Comparison of ENCODE assay signal across 28 cellular contexts in the genomic region with DNA sequence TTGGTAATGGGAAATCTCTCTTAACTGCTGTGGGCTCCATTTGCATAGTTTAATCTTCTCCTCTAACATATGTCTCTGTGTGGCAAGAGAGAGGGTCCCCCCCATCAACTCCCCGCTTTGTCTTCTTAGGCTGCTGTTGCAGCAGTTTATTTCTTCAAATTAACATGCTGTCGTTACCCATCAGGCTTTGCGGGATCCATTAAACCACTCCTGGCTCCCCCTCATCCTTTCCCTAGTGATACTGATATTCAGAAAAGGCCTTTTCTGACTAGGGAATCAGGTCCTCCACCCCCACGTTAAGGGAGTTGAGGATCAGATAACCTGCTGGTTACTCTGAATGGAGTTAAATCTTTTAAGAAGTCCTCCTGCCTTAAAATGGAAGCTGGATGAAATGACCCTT. TPM values are rescaled to one million over a fixed set of nuclear protein-coding genes. Genes with fewer than 3 reads are reported as not detected.
"Had no signal": no experiment of that assay in that cellular context is flagged by ENCODE, and none has a peak within 500 bp of the region (broad histone marks: within the 10 kb centered on the region; RNA-seq: fewer than 3 reads in every experiment).

No MANE protein-coding gene starts in this region.

- H3K27ac Mint-ChIP-seq: activated naive CD4-positive, alpha-beta T cell treated with anti-CD3 and anti-CD28 coated beads for 36 hours; activated naive CD8-positive, alpha-beta T cell treated with anti-CD3 and anti-CD28 coated beads, Interleukin-2, amount 10 ng/mL, durations not matched to agents 7 days and 5 days; activated T-helper 1 cell treated with anti-CD3 and anti-CD28 coated beads, Interleukin-12 subunit alpha, Interleukin-12 subunit beta, Interleukin-2, Interleukin-4 antibody, amounts not matched to agents 30 ng/mL and 10 ng/mL and 1 ng/mL, durations not matched to agents 14 hours and 24 hours and 36 hours had no signal

- H3K27me3 Mint-ChIP-seq: activated naive CD8-positive, alpha-beta T cell treated with anti-CD3 and anti-CD28 coated beads, Interleukin-2, amount 10 ng/mL, durations not matched to agents 7 days and 5 days; naive thymus-derived CD4-positive, alpha-beta T cell had no signal

- DNase-seq: activated CD4-positive, alpha-beta T cell treated with anti-CD3 and anti-CD28 coated beads for 48 hours; activated CD4-positive, alpha-beta T cell treated with anti-CD3 and anti-CD28 coated beads, Interleukin-2, amount 50 U/mL, for 48 hours; activated CD8-positive, alpha-beta memory T cell treated with anti-CD3 and anti-CD28 coated beads for 24 hours; activated effector memory CD4-positive, alpha-beta T cell treated with anti-CD3 and anti-CD28 coated beads, Interleukin-2, amount 50 U/mL, for 16 hours; activated naive CD4-positive, alpha-beta T cell treated with anti-CD3 and anti-CD28 coated beads for 36 hours; activated naive CD8-positive, alpha-beta T cell treated with anti-CD3 and anti-CD28 coated beads, Interleukin-2, amount 10 ng/mL, durations not matched to agents 7 days and 5 days; activated T-cell treated with anti-CD3 and anti-CD28 coated beads, Interleukin-2, amount 50 U/mL, for 1 hour; central memory CD4-positive, alpha-beta T cell; foreskin keratinocyte; left ventricle myocardium superior; mammary epithelial cell; midbrain; naive thymus-derived CD4-positive, alpha-beta T cell; ovary; retina; sigmoid colon; small intestine; stimulated activated CD4-positive, alpha-beta T cell treated with anti-CD3 and anti-CD28 coated beads, Interleukin-1b, Interleukin-23, amount 100 ng/mL, for 48 hours; stimulated activated naive CD4-positive, alpha-beta T cell; trophoblast cell had no signal

- H3K4me1 ChIP-seq: foreskin keratinocyte had no signal

- H3K4me3 ChIP-seq: esophagus muscularis mucosa, ovary, prostate gland, sigmoid colon, suprapubic skin, vagina had no signal

- H3K27me3 ChIP-seq: esophagus muscularis mucosa, foreskin keratinocyte, ovary, sigmoid colon, suprapubic skin, vagina had no signal

- H3K27ac ChIP-seq: esophagus muscularis mucosa, foreskin keratinocyte, ovary, prostate gland, suprapubic skin, vagina, VCaP had no signal

- H3K36me3 ChIP-seq: ovary had no signal

- H3K9me3 Mint-ChIP-seq: activated naive CD4-positive, alpha-beta T cell treated with anti-CD3 and anti-CD28 coated beads for 36 hours; activated naive CD8-positive, alpha-beta T cell treated with anti-CD3 and anti-CD28 coated beads, Interleukin-2, amount 10 ng/mL, durations not matched to agents 7 days and 5 days; activated T-helper 1 cell treated with anti-CD3 and anti-CD28 coated beads, Interleukin-12 subunit alpha, Interleukin-12 subunit beta, Interleukin-2, Interleukin-4 antibody, amounts not matched to agents 30 ng/mL and 10 ng/mL and 1 ng/mL, durations not matched to agents 14 hours and 24 hours and 36 hours; naive thymus-derived CD4-positive, alpha-beta T cell had no signal

- H3K4me3 Mint-ChIP-seq: activated naive CD4-positive, alpha-beta T cell treated with anti-CD3 and anti-CD28 coated beads for 36 hours; activated naive CD8-positive, alpha-beta T cell treated with anti-CD3 and anti-CD28 coated beads, Interleukin-2, amount 10 ng/mL, durations not matched to agents 7 days and 5 days; activated T-helper 1 cell treated with anti-CD3 and anti-CD28 coated beads, Interleukin-12 subunit alpha, Interleukin-12 subunit beta, Interleukin-2, Interleukin-4 antibody, amounts not matched to agents 30 ng/mL and 10 ng/mL and 1 ng/mL, durations not matched to agents 14 hours and 24 hours and 36 hours; naive thymus-derived CD4-positive, alpha-beta T cell had no signal

- H3K9me3 ChIP-seq: esophagus muscularis mucosa, ovary, prostate gland, sigmoid colon, suprapubic skin, vagina had no signal

RNA-seq across cellular contexts. Expression of gene GPR84, which starts 15.3 kb away (rescaled TPM):
- total RNA-seq: astrocyte, left ventricle myocardium superior, vagina had no signal
- polyA plus RNA-seq: naive thymus-derived CD4-positive, alpha-beta T cell had no signal

RNA-seq across cellular contexts. Expression of gene NFE2, which starts 48.2 kb away (rescaled TPM):
- total RNA-seq: activated naive CD4-positive, alpha-beta T cell treated with anti-CD3 and anti-CD28 coated beads for 36 hours; activated naive CD8-positive, alpha-beta T cell treated with anti-CD3 and anti-CD28 coated beads, Interleukin-2, amount 10 ng/mL, durations not matched to agents 7 days and 5 days; activated T-helper 1 cell treated with anti-CD3 and anti-CD28 coated beads, Interleukin-12 subunit alpha, Interleukin-12 subunit beta, Interleukin-2, Interleukin-4 antibody, amounts not matched to agents 30 ng/mL and 10 ng/mL and 1 ng/mL, durations not matched to agents 14 hours and 24 hours and 36 hours; T-helper 1 cell treated with Interleukin-12 subunit alpha and Interleukin-12 subunit beta and Interleukin-4 antibody, amounts not matched to agents 30 ng/mL and 1 ng/mL, for 36 hours; vagina had no signal
